Comparison of ENCODE assay signal across 1 cellular context in genomic region chr1:53454019-53454418, GRCh38.
TF ChIP-seq lines count a peak whose summit lies in the region.

No MANE protein-coding gene starts in this region.

TF ChIP-seq in GM23338, 12 proteins besides CTCF, POLR2A, EP300 and RAD21 (continued from another document):
- TF ChIP-seq ZNF462 (CRISPR knock-in tag; IDR thresholded peaks at IDR 0.05): no peak
- no peak for TF ChIP-seq EZH2 (IDR thresholded peaks at IDR 0.05; ENCODE audit: low read depth, unreplicated experiment)
- TF ChIP-seq STAT1 (IDR thresholded peaks at IDR 0.05; ENCODE audit: unreplicated experiment): no peak
- TF ChIP-seq CREB1 (CRISPR knock-in tag; IDR thresholded peaks at IDR 0.05; ENCODE audit: low read depth): no peak
